20 cellular contexts compared by ENCODE assay signal in the genomic region with DNA sequence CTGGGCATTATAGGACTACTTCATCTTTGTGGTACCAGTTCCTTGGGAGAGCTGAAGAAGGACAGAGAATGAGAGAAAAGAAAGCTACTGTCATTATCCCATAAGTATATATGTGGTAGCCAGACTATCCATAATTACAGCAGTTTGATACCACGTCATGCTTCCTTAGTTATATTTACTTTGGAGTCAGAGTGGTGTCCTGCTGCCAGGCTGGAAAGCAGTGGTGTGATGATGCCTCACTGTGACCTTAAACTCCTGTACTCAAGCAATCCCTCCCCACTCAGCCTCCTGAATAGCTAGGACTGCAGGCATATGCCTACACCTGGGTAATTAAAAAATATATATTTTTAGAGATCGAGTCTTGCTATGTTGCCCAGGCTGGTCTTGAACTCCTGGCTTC.
"Had no signal": no experiment of that assay in that cellular context is flagged by ENCODE, and none has a peak within 500 bp of the region (broad histone marks: within the 10 kb centered on the region; RNA-seq: fewer than 3 reads in every experiment).

No MANE protein-coding gene starts in this region.

- FAIRE-seq: HTR-8/SVneo, K562 had no signal

- H3K4me3 ChIP-seq: K562, PC-9, Peyer's patch, SJCRH30, SK-N-MC had no signal

- H3K27me3 ChIP-seq: Peyer's patch, SJCRH30 had no signal

- H3K36me3 ChIP-seq: Peyer's patch, SJCRH30 had no signal

- DNase-seq: Kasumi-1; MV-4-11; NCI-H1048; NCI-H1105; NCI-H1436 treated with DMSO at 0.1 percent for 48 hours; NCI-H1694; NCI-H187 treated with DMSO at 0.1 percent for 48 hours; NCI-H2081; NCI-H2107; NCI-H2227 treated with DMSO at 0.1 percent for 48 hours; NCI-H524; NCI-H526 treated with DMSO at 0.1 percent for 48 hours; NK-92 treated with Interleukin-12 subunit alpha and Interleukin-12 subunit beta, amount 100 ng/mL, for 24 hours; PC-9; Peyer's patch; SHP77 treated with DMSO at 0.1 percent for 48 hours; SJCRH30 had no signal
